15 cellular contexts compared by ENCODE assay signal in genomic region chr13:46162741-46163140, GRCh38. TPM values are rescaled to one million over a fixed set of nuclear protein-coding genes. Genes with fewer than 3 reads are reported as not detected.
"Had no signal": no experiment of that assay in that cellular context is flagged by ENCODE, and none has a peak within 500 bp of the region (broad histone marks: within the 10 kb centered on the region; RNA-seq: fewer than 3 reads in every experiment).

No MANE protein-coding gene starts in this region.

RNA-seq across cellular contexts. Expression of gene LRRC63, which starts 49.0 kb away (rescaled TPM):
- total RNA-seq: astrocyte, cardiac septum, endodermal cell, esophagus mucosa, lower leg skin, skeletal muscle tissue had no signal

RNA-seq across cellular contexts. Expression of gene CPB2, which starts 57.9 kb away (rescaled TPM):
- total RNA-seq: activated CD4-positive, alpha-beta T cell treated with anti-CD3 and anti-CD28 coated beads, Interleukin-2, amount 10 ng/mL, durations not matched to agents 7 days and 5 days; activated naive CD8-positive, alpha-beta T cell treated with anti-CD3 and anti-CD28 coated beads, Interleukin-2, amount 10 ng/mL, durations not matched to agents 7 days and 5 days; activated T-helper 2 cell treated with anti-CD3 and anti-CD28 coated beads, Interferon-gamma antibody, Interleukin-2, Interleukin-4, amounts not matched to agents 10 μg/mL and 5 μg/mL and 100 μg/mL, durations not matched to agents 14 hours and 24 hours and 36 hours; astrocyte; cardiac septum; chondrocyte; endodermal cell; esophagus mucosa; kidney epithelial cell; progenitor cell of endocrine pancreas; renal cortical epithelial cell; skeletal muscle tissue; vagina had no signal
- polyA plus RNA-seq: ovary had no signal
